In genomic region chr6:106518748-106519147, GRCh38 we compare ENCODE assay signal across 11 cellular contexts.
DNase-seq lines count a peak whose midpoint lies in the region; ATAC-seq and TF ChIP-seq lines count a peak whose summit lies in the region.
"Had no signal": no experiment of that assay in that cellular context is flagged by ENCODE, and none has a peak within 500 bp of the region (broad histone marks: within the 10 kb centered on the region; RNA-seq: fewer than 3 reads in every experiment).

No MANE protein-coding gene starts in this region.

- DNase-seq in GM12865 (ENCODE audit: low read depth) (peak; percentile 50), Panc1 (ENCODE audit: low read depth, low spot score) (no peak), mammary epithelial cell (no peak), T-helper 9 cell (no peak), DMS 273 treated with DMSO at 0.1 percent for 48 hours (lab: John Stamatoyannopoulos, UW) (no peak)
- DNase-seq: endodermal cell, NCI-H748 treated with DMSO at 0.1 percent for 48 hours, T1000 had no signal

- H3K27me3 ChIP-seq in Panc1 (ENCODE audit: control insufficient read depth, insufficient read depth, low read length) (no peaks in the 10 kb centered on the region), mammary epithelial cell (ENCODE audit: insufficient read depth, low read length) (no peaks in the 10 kb centered on the region)

- TF ChIP-seq CTCF in GM12865 (IDR thresholded peaks at IDR 0.05; ENCODE audit: insufficient read depth, low read depth, low read length, missing control alignments) (no peak), Panc1 (IDR thresholded peaks at IDR 0.05) (no peak), mammary epithelial cell (conservative IDR thresholded peaks at IDR 0.05 in 1 of 2, IDR thresholded peaks at IDR 0.05 in 1 of 2; ENCODE audit: extremely low read depth in 1 of 2, insufficient read depth in 1 of 2, low read depth in 1 of 2, low read length in 2 of 2) (no peak)

- CTCF ChIA-PET in Panc1 (lab: Charles Lee): no interaction called here
- CTCF ChIA-PET in mammary epithelial cell (lab: Charles Lee; ENCODE audit: low non-redundant PET): no interaction called here

- WGBS in mammary epithelial cell (ENCODE audit: low coverage, missing lambda C conversion rate): 100% methylated on average over 2 of the region's 3 CpGs

- H3K27ac ChIP-seq in Panc1 (ENCODE audit: low read length): peak overlapping the region; percentile 96
- peak overlapping the region; percentile 94 for H3K27ac ChIP-seq in mammary epithelial cell (ENCODE audit: insufficient read depth, low read depth, low read length)
- peak overlapping the region in 17 of 21 experiments; percentile 33 to 93 (median 77) for H3K27ac ChIP-seq in skin epidermis

- H3K4me3 ChIP-seq in GM12865 (ENCODE audit: low read depth, low read length) (peak overlapping the region; percentile 89), Panc1 (ENCODE audit: low read depth in 2 of 2, low read length in 2 of 2) (peak overlapping the region in 1 of 2 experiments; percentile 40; a peak in 3 of 4 replicates), mammary epithelial cell (replicated peaks in 1 of 3; ENCODE audit: insufficient read depth in 1 of 3, low read depth in 2 of 3, low read length in 3 of 3) (peak overlapping the region in 1 of 3 experiments; percentile 21), skin epidermis (no peak overlapping the region)

- dilution Hi-C loops in mammary epithelial cell (cut with HindIII; ENCODE audit: low sequenced_read_pairs): no loop called here

- H4K20me1 ChIP-seq in mammary epithelial cell (ENCODE audit: insufficient read depth, low read length): no peaks in the 10 kb centered on the region

- peak overlapping the region; percentile 67 for H3K4me2 ChIP-seq in mammary epithelial cell (ENCODE audit: insufficient read depth, low read depth, low read length)

- H2AFZ ChIP-seq in mammary epithelial cell (ENCODE audit: low read depth, low read length): no peak overlapping the region

- intact Hi-C loops in Panc1 (cut with micrococcal nuclease; ENCODE audit: unreplicated experiment) (no loop called here), mammary epithelial cell (cut with micrococcal nuclease) (no loop called here)

- peaks cover 77% of the 10 kb centered on the region for H3K79me2 ChIP-seq in mammary epithelial cell (ENCODE audit: insufficient read depth, low read length)

- H3K9me3 ChIP-seq in Panc1 (ENCODE audit: control insufficient read depth, insufficient read depth, low read depth, low read length) (no peaks in the 10 kb centered on the region), mammary epithelial cell (replicated peaks; ENCODE audit: insufficient read depth, low read length) (no peaks in the 10 kb centered on the region)

- H3K4me1 ChIP-seq in Panc1 (ENCODE audit: control insufficient read depth, insufficient read depth, low read length) (peaks cover 79% of the 10 kb centered on the region), mammary epithelial cell (ENCODE audit: insufficient read depth, low read length) (peaks cover 38% of the 10 kb centered on the region)

- POLR2A ChIA-PET in Panc1 (lab: Charles Lee): interaction anchor here (1.0 kb wide), 1 partner anchor 15 kb away, joined by 3 read pairs; no protein-coding TSS in a partner anchor

- peak overlapping the region; percentile 64 for H3K9ac ChIP-seq in mammary epithelial cell (ENCODE audit: insufficient read depth, low read length)

- H3K36me3 ChIP-seq in Panc1 (ENCODE audit: control insufficient read depth, insufficient read depth, low read length) (no peaks in the 10 kb centered on the region; the same call in 1 of the 2 replicates), mammary epithelial cell (ENCODE audit: insufficient read depth, low read length) (peaks cover 6% of the 10 kb centered on the region)

- no TSS peak for BruUV-seq in Panc1 (replicated peaks; lab: Mats Ljungman, UMichigan)
- no TSS peak for BruUV-seq in mammary epithelial cell (replicated peaks; lab: Mats Ljungman, UMichigan)

- ATAC-seq in Panc1 (no peak), HG02884 (IDR thresholded peaks at IDR 0.05; ENCODE audit: unreplicated experiment) (no peak), HG02870 (IDR thresholded peaks at IDR 0.05; ENCODE audit: unreplicated experiment) (no peak)

- in situ Hi-C loops in Panc1 (cut with HindIII; ENCODE audit: low pct_unique_long_range_greater_than_20kb, low sequenced_read_pairs) (no loop called here), mammary epithelial cell (cut with MboI; ENCODE audit: low sequenced_read_pairs in 2 of 2) (no loop called here)
